8 cellular contexts compared by ENCODE assay signal in genomic region chr5:72817639-72818266, GRCh38. TPM values are rescaled to one million over a fixed set of nuclear protein-coding genes. Genes with fewer than 3 reads are reported as not detected.
DNase-seq lines count a peak whose midpoint lies in the region; ATAC-seq and TF ChIP-seq lines count a peak whose summit lies in the region.

No MANE protein-coding gene starts in this region.

- H3K27ac ChIP-seq in lower lobe of right lung (peak overlapping the region; percentile 98), upper lobe of right lung (peak overlapping the region; percentile 99)

- H3K4me3 Mint-ChIP-seq in stimulated activated naive CD8-positive, alpha-beta T cell treated with anti-CD3 and anti-CD28 coated beads, Interleukin-15, Interleukin-2, amounts not matched to agents 100 ng/mL and 50 ng/mL, for 24 hours = peak overlapping the region; percentile 89

- H3K27ac Mint-ChIP-seq in stimulated activated naive CD8-positive, alpha-beta T cell treated with anti-CD3 and anti-CD28 coated beads, Interleukin-15, Interleukin-2, amounts not matched to agents 100 ng/mL and 50 ng/mL, for 24 hours = no peak overlapping the region

- in situ Hi-C loops in astrocyte of the cerebellum (cut with HindIII; ENCODE audit: low sequenced_read_pairs) = no loop called here

- peaks cover 7% of the 10 kb centered on the region for H3K27me3 Mint-ChIP-seq in stimulated activated naive CD8-positive, alpha-beta T cell treated with anti-CD3 and anti-CD28 coated beads, Interleukin-15, Interleukin-2, amounts not matched to agents 100 ng/mL and 50 ng/mL, for 24 hours

- no peaks in the 10 kb centered on the region for H3K9me3 ChIP-seq in lower lobe of right lung
- no peaks in the 10 kb centered on the region for H3K9me3 ChIP-seq in upper lobe of right lung

- H3K9me3 Mint-ChIP-seq in stimulated activated naive CD8-positive, alpha-beta T cell treated with anti-CD3 and anti-CD28 coated beads, Interleukin-15, Interleukin-2, amounts not matched to agents 100 ng/mL and 50 ng/mL, for 24 hours = no peaks in the 10 kb centered on the region

- TF ChIP-seq CTCF in astrocyte of the cerebellum (IDR thresholded peaks at IDR 0.05; ENCODE audit: low read depth, low read length, missing control alignments) (no peak), lower lobe of right lung (IDR thresholded peaks at IDR 0.05) (no peak), upper lobe of right lung (IDR thresholded peaks at IDR 0.05) (no peak)

- H3K4me1 Mint-ChIP-seq in stimulated activated naive CD8-positive, alpha-beta T cell treated with anti-CD3 and anti-CD28 coated beads, Interleukin-15, Interleukin-2, amounts not matched to agents 100 ng/mL and 50 ng/mL, for 24 hours (ENCODE audit: low read depth) = peaks cover 22% of the 10 kb centered on the region

- no peak for DNase-seq in stimulated activated naive CD8-positive, alpha-beta T cell treated with anti-CD3 and anti-CD28 coated beads, Interleukin-15, Interleukin-2, amounts not matched to agents 100 U/mL and 50 U/mL, for 24 hours
- no peak for DNase-seq in astrocyte of the cerebellum (ENCODE audit: low read depth)
- DNase-seq in lower lobe of right lung = no peak
- DNase-seq in upper lobe of right lung = no peak
- no peak for DNase-seq in NCI-H1105 treated with DMSO at 0.1 percent for 48 hours (lab: John Stamatoyannopoulos, UW)
- no peak for DNase-seq in NCI-H2196 treated with DMSO at 0.1 percent for 48 hours (lab: John Stamatoyannopoulos, UW; ENCODE audit: unreplicated experiment)
- DNase-seq in stimulated activated CD4-positive, alpha-beta T cell treated with anti-CD3 and anti-CD28 coated beads, Interleukin-15, amount 100 ng/mL, for 24 hours = no peak

- H3K4me1 ChIP-seq in lower lobe of right lung (peaks cover 31% of the 10 kb centered on the region), upper lobe of right lung (peaks cover 19% of the 10 kb centered on the region)

- no peaks in the 10 kb centered on the region for H3K27me3 ChIP-seq in lower lobe of right lung (ENCODE audit: low read depth)
- no peaks in the 10 kb centered on the region for H3K27me3 ChIP-seq in upper lobe of right lung

- intact Hi-C loops in lower lobe of right lung (cut with DNase I) (no loop called here), upper lobe of right lung (cut with DNase I) (no loop called here)

- H3K36me3 ChIP-seq in lower lobe of right lung (no peaks in the 10 kb centered on the region), upper lobe of right lung (no peaks in the 10 kb centered on the region)

- peak overlapping the region; percentile 84 for H3K4me3 ChIP-seq in astrocyte of the cerebellum (ENCODE audit: low read depth, low read length)
- peak overlapping the region; percentile 72 for H3K4me3 ChIP-seq in lower lobe of right lung
- peak overlapping the region; percentile 77 for H3K4me3 ChIP-seq in upper lobe of right lung

- ATAC-seq in stimulated activated naive CD8-positive, alpha-beta T cell treated with anti-CD3 and anti-CD28 coated beads, Interleukin-15, Interleukin-2, amounts not matched to agents 100 U/mL and 50 U/mL, for 24 hours = no peak
- ATAC-seq in lower lobe of right lung (no peak), upper lobe of right lung (no peak)

- no peaks in the 10 kb centered on the region for H3K36me3 Mint-ChIP-seq in stimulated activated naive CD8-positive, alpha-beta T cell treated with anti-CD3 and anti-CD28 coated beads, Interleukin-15, Interleukin-2, amounts not matched to agents 100 ng/mL and 50 ng/mL, for 24 hours (ENCODE audit: low read depth)

RNA-seq across cellular contexts. Expression of gene TNPO1, which starts 1.3 kb away (rescaled TPM):
- total RNA-seq in lower lobe of right lung = 100 TPM
- 106 TPM for total RNA-seq in upper lobe of right lung
